ENCODE assay signal across 8 cellular contexts in the genomic region with DNA sequence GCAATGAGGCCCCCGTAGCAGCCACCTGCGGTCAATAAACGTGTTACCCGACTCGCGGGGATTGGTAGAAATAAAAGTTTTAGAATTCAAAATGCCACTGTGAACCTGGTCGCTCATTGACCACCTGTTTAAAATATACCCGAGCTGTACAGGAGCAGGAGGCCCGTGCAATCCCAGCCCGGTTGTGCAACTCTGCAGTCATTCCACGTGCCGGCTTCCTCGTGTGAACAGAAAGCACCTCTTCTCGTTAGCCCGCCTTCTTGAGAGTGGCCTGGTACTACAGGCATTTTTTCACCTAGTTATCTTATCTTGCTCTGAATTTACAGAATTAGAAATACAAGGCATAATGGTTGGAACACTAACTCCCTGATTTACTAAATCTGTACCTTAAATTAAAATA.
"Had no signal": no experiment of that assay in that cellular context is flagged by ENCODE, and none has a peak within 500 bp of the region (broad histone marks: within the 10 kb centered on the region; RNA-seq: fewer than 3 reads in every experiment).

No MANE protein-coding gene starts in this region.

- FAIRE-seq: G401.6, GM12878, GM12891, GM12892, GM18507, GM19239 had no signal

- H3K4me3 ChIP-seq: GM12878 had no signal

- DNase-seq: GDM1, GF-D8 had no signal

- ATAC-seq: GM12878 had no signal
